In genomic region chr19:474126-475078, GRCh38 we compare ENCODE assay signal across 23 cellular contexts. TPM values are rescaled to one million over a fixed set of nuclear protein-coding genes. Genes with fewer than 3 reads are reported as not detected.
A peak's percentile ranks its signal among the peaks of the same experiment; 100 is the strongest.
DNase-seq lines count a peak whose midpoint lies in the region; ATAC-seq, FAIRE-seq and TF ChIP-seq lines count a peak whose summit lies in the region.
"Had no signal": no experiment of that assay in that cellular context is flagged by ENCODE, and none has a peak within 500 bp of the region (broad histone marks: within the 10 kb centered on the region; RNA-seq: fewer than 3 reads in every experiment).

No MANE protein-coding gene starts in this region.

- TF ChIP-seq CTCF in A549 (IDR thresholded peaks at IDR 0.05), result no peak
- no peak for TF ChIP-seq CTCF in omental fat pad (IDR thresholded peaks at IDR 0.05)
- no peak for TF ChIP-seq CTCF in PC-9 (conservative IDR thresholded peaks at IDR 0.05)

- ATAC-seq in A549 (peak; percentile 39 to 44; a peak in 4 of 6 replicates), right cardiac atrium (peak; percentile 44 to 58), omental fat pad (ENCODE audit: low FRiP score) (peak; percentile 14)
- ATAC-seq: SK-N-SH treated with all-trans-retinoic acid at 6 μM for 48 hours had no signal

- H3K27me3 ChIP-seq in right cardiac atrium (ENCODE audit: control insufficient read depth, insufficient read depth), result no peaks in the 10 kb centered on the region
- H3K27me3 ChIP-seq in PC-9 (ENCODE audit: insufficient read depth, low read depth), result no peaks in the 10 kb centered on the region
- H3K27me3 ChIP-seq: BE2C, transverse colon had no signal

- BruUV-seq in PC-9 (replicated peaks; lab: Mats Ljungman, UMichigan), result no TSS peak

- H3K79me2 ChIP-seq in PC-9 (ENCODE audit: low read depth), result no peaks in the 10 kb centered on the region

- H3K4me2 ChIP-seq in A549, result no peak overlapping the region
- H3K4me2 ChIP-seq in PC-9, result no peak overlapping the region

- intact Hi-C loops in right cardiac atrium (cut with DNase I), result no loop called here
- intact Hi-C loops in PC-9 (cut with micrococcal nuclease; ENCODE audit: unreplicated experiment), result no loop called here

- TF ChIP-seq RAD21 in A549 (conservative IDR thresholded peaks at IDR 0.05 in 1 of 2, IDR thresholded peaks at IDR 0.05 in 1 of 2), result no peak

- no peaks in the 10 kb centered on the region for H3K36me3 ChIP-seq in PC-9 (ENCODE audit: low read depth)
- H3K36me3 ChIP-seq: BE2C, neutrophil, transverse colon had no signal

- FAIRE-seq in A549 (lab: Jason Lieb, UNC), result no peak
- FAIRE-seq: A204.1 had no signal

- H4K20me1 ChIP-seq in PC-9 (ENCODE audit: insufficient read depth), result no peaks in the 10 kb centered on the region

- H3K27ac ChIP-seq in A549 (no peak overlapping the region), cingulate gyrus (ENCODE audit: low read depth, low read length) (peak overlapping the region; percentile 39), right cardiac atrium (ENCODE audit: low read length) (no peak overlapping the region), PC-9 (no peak overlapping the region)
- H3K27ac ChIP-seq: HL-60, neutrophil, transverse colon had no signal

- TF ChIP-seq POLR2A in A549 (IDR thresholded peaks at IDR 0.05; ENCODE audit: low read length), result no peak

- 80% methylated on average over 22 of the region's 57 CpGs for WGBS in A549 (ENCODE audit: missing lambda C conversion rate)
- 59% methylated on average over 57 of the region's 57 CpGs for WGBS in right cardiac atrium

- H3K9me3 ChIP-seq in A549 (no peaks in the 10 kb centered on the region), right cardiac atrium (ENCODE audit: control insufficient read depth, low read length) (no peaks in the 10 kb centered on the region), PC-9 (ENCODE audit: insufficient read depth, low read depth) (no peaks in the 10 kb centered on the region)
- H3K9me3 ChIP-seq: BE2C, neutrophil, transverse colon had no signal

- H3K4me1 ChIP-seq in A549 (no peaks in the 10 kb centered on the region), right cardiac atrium (ENCODE audit: control insufficient read depth, insufficient read depth, low read length) (no peaks in the 10 kb centered on the region), PC-9 (replicated peaks; ENCODE audit: insufficient read depth) (no peaks in the 10 kb centered on the region)
- H3K4me1 ChIP-seq: BE2C, transverse colon had no signal

- TF ChIP-seq EP300 in A549 (IDR thresholded peaks at IDR 0.05), result no peak

- H3K4me3 ChIP-seq in A549, result no peak overlapping the region
- H3K4me3 ChIP-seq in right cardiac atrium (ENCODE audit: low read length), result no peak overlapping the region
- no peak overlapping the region for H3K4me3 ChIP-seq in PC-9
- H3K4me3 ChIP-seq: transverse colon had no signal

- no peaks in the 10 kb centered on the region for H3F3A ChIP-seq in PC-9 (ENCODE audit: insufficient read depth, low read depth)

- H2AFZ ChIP-seq in PC-9, result no peak overlapping the region

- POLR2A ChIA-PET in A549 (lab: Yijun Ruan, JAX) (no interaction called here), PC-9 (lab: Charles Lee; ENCODE audit: unreplicated experiment) (no interaction called here)

- no peaks in the 10 kb centered on the region for H3K9me2 ChIP-seq in PC-9 (ENCODE audit: insufficient read depth)

- CTCF ChIA-PET in A549 (lab: Yijun Ruan, JAX), result no interaction called here
- CTCF ChIA-PET in PC-9 (lab: Charles Lee), result no interaction called here

- DNase-seq in A549 (ENCODE audit: low read depth in 1 of 2, low spot score in 1 of 2) (no peak), right cardiac atrium (peak in 2 of 3 donors; percentile 37 to 56), omental fat pad (ENCODE audit: low spot score) (no peak), activated gamma-delta T cell treated with Interleukin-2 at 50 U/mL for 16 hours (no peak), mesenteric fat pad (ENCODE audit: low spot score) (no peak), PC-9 (no peak)
- DNase-seq in activated CD4-positive, alpha-beta T cell treated with anti-CD3 and anti-CD28 coated beads for 4 hours, result no peak
- DNase-seq: activated CD4-positive, alpha-beta T cell treated with anti-CD3 and anti-CD28 coated beads, Interleukin-2, amount 10 ng/mL, durations not matched to agents 7 days and 5 days; activated naive CD8-positive, alpha-beta T cell treated with anti-CD3 and anti-CD28 coated beads for 36 hours; BE2C; GF-D8; HCEC 1CT; NCI-H2081 treated with DMSO at 0.1 percent for 48 hours; stimulated activated CD4-positive, alpha-beta T cell treated with anti-CD3 and anti-CD28 coated beads, Interleukin-12 subunit alpha, Interleukin-12 subunit beta, amount 100 ng/mL, for 4 hours; transverse colon had no signal

TF ChIP-seq in A549, 52 proteins besides CTCF, POLR2A, EP300 and RAD21:
- no peak for TF ChIP-seq KDM5A (IDR thresholded peaks at IDR 0.05)

RNA-seq across cellular contexts. Expression of gene SHC2, which starts 13.6 kb away (rescaled TPM):
- polyA plus RNA-seq in A549 (2011; rRNA removed), result 0.36 and 0.87 TPM in 2 replicates
- polyA plus RNA-seq in A549 (2012; cell fraction: cytosol; rRNA removed), result 0.26 TPM in 2 replicates
- polyA plus RNA-seq in A549 (2012; cell fraction: nucleus; rRNA removed), result 2.0 and 2.4 TPM in 2 replicates
- 0.21 to 0.66 TPM (median 0.58 TPM) in 3 replicates for polyA plus RNA-seq in A549 (2017; fragmentation: RNase III; extraction: RNeasy Plus Mini Kit Qiagen cat#74134 plus additional on column Dnase treatment)
- polyA minus RNA-seq in A549 (2011; rRNA and poly(A)+ RNA removed), result 0.44 and 0.70 TPM in 2 replicates
- 10 to 100 TPM; 14.3 to 20.0 (median 17.6) TPM for total RNA-seq in right cardiac atrium
- 21.0 TPM for polyA plus RNA-seq in right cardiac atrium
- total RNA-seq in omental fat pad, result 10 to 100 TPM; 11.7 to 27.1 (median 18.8) TPM
- total RNA-seq in mesenteric fat pad, result 29.1 TPM
- 0.70 and 0.73 TPM in 2 replicates for total RNA-seq in PC-9 (2021)
- total RNA-seq: activated CD4-positive, alpha-beta T cell treated with anti-CD3 and anti-CD28 coated beads, Interleukin-2, amount 10 ng/mL, durations not matched to agents 7 days and 5 days; T-helper 2 cell treated with Interferon-gamma antibody and Interleukin-4, amounts not matched to agents 100 ng/mL and 5 ng/mL, for 36 hours had no signal
- polyA plus RNA-seq: IgD-negative memory B cell had no signal

RNA-seq across cellular contexts. Expression of gene MADCAM1, which starts 21.9 kb away (rescaled TPM):
- 0.06 and 0.09 TPM in 2 replicates for polyA plus RNA-seq in A549 (2011; rRNA removed)
- 0.25 and 0.35 TPM in 2 replicates for polyA plus RNA-seq in A549 (2012; cell fraction: cytosol; rRNA removed)
- polyA plus RNA-seq in A549 (2012; cell fraction: nucleus; rRNA removed), result 0.51 and 0.73 TPM in 2 replicates
- 0.25 to 0.41 TPM (median 0.34 TPM) in 3 replicates for polyA plus RNA-seq in A549 (2017; fragmentation: RNase III; extraction: RNeasy Plus Mini Kit Qiagen cat#74134 plus additional on column Dnase treatment)
- polyA minus RNA-seq in A549 (2011; rRNA and poly(A)+ RNA removed), result not detected in 2 replicates
- total RNA-seq in right cardiac atrium, result under 1 TPM; 0.28 to 0.59 (median 0.36) TPM
- polyA plus RNA-seq in right cardiac atrium, result 0.27 TPM
- total RNA-seq in omental fat pad, result under 1 TPM in 1 of 4 donors, not detected in 3; 0.69 TPM
- 1.7 TPM for total RNA-seq in mesenteric fat pad
- 1.1 and 1.7 TPM in 2 replicates for total RNA-seq in PC-9 (2021)
- total RNA-seq: NCI-H460 had no signal

RNA-seq across cellular contexts. Expression of gene TPGS1, which starts 32.9 kb away (rescaled TPM):
- 2.3 and 2.7 TPM in 2 replicates for polyA plus RNA-seq in A549 (2011; rRNA removed)
- 16.0 and 27.9 TPM in 2 replicates for polyA plus RNA-seq in A549 (2012; cell fraction: cytosol; rRNA removed)
- 22.3 and 42.1 TPM in 2 replicates for polyA plus RNA-seq in A549 (2012; cell fraction: nucleus; rRNA removed)
- polyA plus RNA-seq in A549 (2017; fragmentation: RNase III; extraction: RNeasy Plus Mini Kit Qiagen cat#74134 plus additional on column Dnase treatment), result 12.5 to 13.8 TPM (median 13.1 TPM) in 3 replicates
- polyA minus RNA-seq in A549 (2011; rRNA and poly(A)+ RNA removed), result 1.1 TPM in 2 replicates
- total RNA-seq in right cardiac atrium, result 10 to 100 TPM; 10.9 to 15.6 (median 14.7) TPM
- 21.3 TPM for polyA plus RNA-seq in right cardiac atrium
- total RNA-seq in omental fat pad, result 10 to 100 TPM; 45.5 to 61.2 (median 46.1) TPM
- total RNA-seq in mesenteric fat pad, result 20.3 TPM
- total RNA-seq in PC-9 (2021), result 13.8 and 25.7 TPM in 2 replicates

RNA-seq across cellular contexts. Expression of gene CDC34, which starts 57.2 kb away (rescaled TPM):
- 36.9 and 37.4 TPM in 2 replicates for polyA plus RNA-seq in A549 (2011; rRNA removed)
- polyA plus RNA-seq in A549 (2012; cell fraction: cytosol; rRNA removed), result 82.8 and 83.4 TPM in 2 replicates
- 84.9 and 93.6 TPM in 2 replicates for polyA plus RNA-seq in A549 (2012; cell fraction: nucleus; rRNA removed)
- polyA plus RNA-seq in A549 (2017; fragmentation: RNase III; extraction: RNeasy Plus Mini Kit Qiagen cat#74134 plus additional on column Dnase treatment), result 56.3 to 62.6 TPM (median 57.6 TPM) in 3 replicates
- 29.1 and 29.2 TPM in 2 replicates for polyA minus RNA-seq in A549 (2011; rRNA and poly(A)+ RNA removed)
- total RNA-seq in right cardiac atrium, result 10 to 100 TPM; 66.8 to 78.4 (median 74.3) TPM
- polyA plus RNA-seq in right cardiac atrium, result 95.8 TPM
- total RNA-seq in omental fat pad, result 10 to 100 TPM; 40.2 to 67.7 (median 55.5) TPM
- total RNA-seq in mesenteric fat pad, result 53.7 TPM
- total RNA-seq in PC-9 (2021), result 93.3 and 98.2 TPM in 2 replicates

Comparison
In these comparisons a context has a peak if more than half of its experiments do, and no peak if none do; other contexts are left out.
1. DNase-seq: peak in right cardiac atrium (2 of 3); none in A549 (0 of 2), omental fat pad (single experiment), activated gamma-delta T cell treated with Interleukin-2 at 50 U/mL for 16 hours (single experiment), mesenteric fat pad (single experiment), activated CD4-positive, alpha-beta T cell treated with anti-CD3 and anti-CD28 coated beads for 4 hours (0 of 2) and PC-9 (0 of 2).
2. Peak in every context shown above with its lines, with median percentiles within 50 percentile points of each other: ATAC-seq.